In genomic region chr19:47113446-47114348, GRCh38 we compare ENCODE assay signal across 8 cellular contexts. TPM values are rescaled to one million over a fixed set of nuclear protein-coding genes. Genes with fewer than 3 reads are reported as not detected.
DNase-seq lines count a peak whose midpoint lies in the region; ATAC-seq and TF ChIP-seq lines count a peak whose summit lies in the region.

TSS of gene ZC3H4 (minus strand) at chr19:47113776. CDS start at chr19:47112584, 1,192 bp downstream.

- H3K27me3 ChIP-seq in GM23338 (ENCODE audit: insufficient read depth) (no peaks in the 10 kb centered on the region), neutrophil (no peaks in the 10 kb centered on the region)

- H3K9me3 Mint-ChIP-seq in GM23338, result no peaks in the 10 kb centered on the region; the same call in 2 of the 3 replicates
- H3K9me3 Mint-ChIP-seq in activated naive CD4-positive, alpha-beta T cell treated with anti-CD3 and anti-CD28 coated beads, Interleukin-2, amount 50 U/mL, for 24 hours, result no peaks in the 10 kb centered on the region

- H3K4me3 ChIP-seq in GM23338 (peak within 1 kb of the TSS; percentile 92), neutrophil (ENCODE audit: low read depth in 1 of 2, low read length in 1 of 2) (peak within 1 kb of the TSS; percentile 96 to 99)

- H3K36me3 ChIP-seq in GM23338 (ENCODE audit: insufficient read depth) (no peaks in the 10 kb centered on the region), neutrophil (no peaks in the 10 kb centered on the region)

- peak within 1 kb of the TSS; percentile 99 for H3K27ac Mint-ChIP-seq in GM23338
- peak within 1 kb of the TSS; percentile 100 for H3K27ac Mint-ChIP-seq in activated naive CD4-positive, alpha-beta T cell treated with anti-CD3 and anti-CD28 coated beads, Interleukin-2, amount 50 U/mL, for 24 hours

- no peak within 1 kb of the TSS for H2AFZ ChIP-seq in GM23338

- H3F3A ChIP-seq in GM23338 (replicated peaks; ENCODE audit: low read depth), result peaks cover 17% of the 10 kb centered on the region; the same call in 1 of the 2 replicates

- peak within 1 kb of the TSS; percentile 94 for H3K4me3 Mint-ChIP-seq in GM23338
- peak within 1 kb of the TSS; percentile 98 for H3K4me3 Mint-ChIP-seq in activated naive CD4-positive, alpha-beta T cell treated with anti-CD3 and anti-CD28 coated beads, Interleukin-2, amount 50 U/mL, for 24 hours

- H3K27me3 Mint-ChIP-seq in GM23338 (ENCODE audit: insufficient read depth, low read depth, poor library complexity), result peaks cover 23% of the 10 kb centered on the region
- no peaks in the 10 kb centered on the region for H3K27me3 Mint-ChIP-seq in activated naive CD4-positive, alpha-beta T cell treated with anti-CD3 and anti-CD28 coated beads, Interleukin-2, amount 50 U/mL, for 24 hours

- peaks cover 30% of the 10 kb centered on the region for H3K36me3 Mint-ChIP-seq in GM23338 (ENCODE audit: low read depth)
- peaks cover 12% of the 10 kb centered on the region for H3K36me3 Mint-ChIP-seq in activated naive CD4-positive, alpha-beta T cell treated with anti-CD3 and anti-CD28 coated beads, Interleukin-2, amount 50 U/mL, for 24 hours

- no peaks in the 10 kb centered on the region for H3K9me2 ChIP-seq in GM23338 (ENCODE audit: insufficient read depth)

- H3K27ac ChIP-seq in GM23338 (ENCODE audit: low read depth) (peak within 1 kb of the TSS; percentile 98), neutrophil (peak within 1 kb of the TSS; percentile 100), substantia nigra (ENCODE audit: low read depth, low read length, poor library complexity, severe bottlenecking) (peak within 1 kb of the TSS; percentile 100)

- ATAC-seq in GM23338, result peak; percentile 48

- H4K20me1 ChIP-seq in GM23338 (replicated peaks; ENCODE audit: insufficient read depth), result no peaks in the 10 kb centered on the region

- peak within 1 kb of the TSS; percentile 93 for H3K4me2 ChIP-seq in GM23338

- peaks cover 21% of the 10 kb centered on the region for H3K79me2 ChIP-seq in GM23338 (replicated peaks; ENCODE audit: insufficient read depth)

- DNase-seq in COR-L47 (lab: John Stamatoyannopoulos, UW), result peak; percentile 93
- peak; percentile 98 for DNase-seq in GM23338 (ENCODE audit: low spot score)
- DNase-seq in NCI-H1105 treated with DMSO at 0.1 percent for 48 hours (lab: John Stamatoyannopoulos, UW), result peak; percentile 91
- DNase-seq in SKM-1 (lab: John Stamatoyannopoulos, UW; ENCODE audit: unreplicated experiment), result peak; percentile 67
- DNase-seq in germinal center (ENCODE audit: low spot score), result peak; percentile 93
- DNase-seq in substantia nigra (lab: John Stamatoyannopoulos, UW), result peak; percentile 38 to 98 (median 82)

- peaks cover 11% of the 10 kb centered on the region for H3K4me1 ChIP-seq in GM23338 (ENCODE audit: insufficient read depth)
- peaks cover 21 to 27% of the 10 kb centered on the region in 2 experiments for H3K4me1 ChIP-seq in neutrophil (ENCODE audit: control insufficient read depth in 1 of 2, insufficient read depth in 1 of 2, low read depth in 1 of 2, low read length in 1 of 2)

- peaks cover 22% of the 10 kb centered on the region for H3K4me1 Mint-ChIP-seq in GM23338
- H3K4me1 Mint-ChIP-seq in activated naive CD4-positive, alpha-beta T cell treated with anti-CD3 and anti-CD28 coated beads, Interleukin-2, amount 50 U/mL, for 24 hours, result peaks cover 29% of the 10 kb centered on the region

- TF ChIP-seq CTCF in GM23338 (conservative IDR thresholded peaks at IDR 0.05; ENCODE audit: low read depth in 2 of 2) (no peak), neutrophil (IDR thresholded peaks at IDR 0.05) (no peak)

- H3K9me3 ChIP-seq in neutrophil, result no peaks in the 10 kb centered on the region

TF ChIP-seq in GM23338, 12 proteins besides CTCF, POLR2A, EP300 and RAD21:
- TF ChIP-seq CREB1 (CRISPR knock-in tag; IDR thresholded peaks at IDR 0.05; ENCODE audit: low read depth) (peak; percentile 98), NANOG (IDR thresholded peaks at IDR 0.05; ENCODE audit: borderline replicate concordance) (no peak)

RNA-seq across cellular contexts. Expression of gene ZC3H4, which starts in this region (rescaled TPM):
- 33.8 and 36.9 TPM in 2 replicates for total RNA-seq in GM23338 (2014; rRNA removed; shearing (Covaris generic))
- polyA plus RNA-seq in GM23338 (2016; fragmentation: Nextera tagmentation; extraction: Ambion mirVana), result 26.7 and 29.4 TPM in 2 replicates

Comparison
In these comparisons a context has a peak if more than half of its experiments do, and no peak if none do; other contexts are left out.
1. Peak in every context shown above with its lines: DNase-seq, ATAC-seq, H3K4me3 ChIP-seq and H3K27ac ChIP-seq.